ENCODE assay signal across 8 cellular contexts in genomic region chr11:26649884-26650283, GRCh38.
DNase-seq lines count a peak whose midpoint lies in the region; ATAC-seq and TF ChIP-seq lines count a peak whose summit lies in the region.

No MANE protein-coding gene starts in this region.

- no peaks in the 10 kb centered on the region for H3K36me3 ChIP-seq in MG63

- DNase-seq in AG08396 (ENCODE audit: low spot score), result peak; percentile 47
- DNase-seq in MG63, result peak; percentile 28
- peak; percentile 50 to 51 for DNase-seq in SHP77 (lab: John Stamatoyannopoulos, UW)
- peak; percentile 23 for DNase-seq in epidermal melanocyte (ENCODE audit: insufficient read length, low spot score)
- DNase-seq in mucosa of gallbladder (ENCODE audit: low spot score), result peak; percentile 68
- no peak for DNase-seq in activated CD4-positive, CD25-positive, alpha-beta regulatory T cell treated with anti-CD3 and anti-CD28 coated beads, Interleukin-2, amount 50 U/mL, for 72 hours

- no peaks in the 10 kb centered on the region for H3K9me3 ChIP-seq in MG63

- H3K27me3 ChIP-seq in MG63, result no peaks in the 10 kb centered on the region

- peak; percentile 65 for TF ChIP-seq CTCF in GM12874 (IDR thresholded peaks at IDR 0.05; ENCODE audit: insufficient read depth, low read depth, low read length)

- H3K4me3 ChIP-seq in MG63, result no peak overlapping the region

- peak; percentile 84 for ATAC-seq in HG02610 (IDR thresholded peaks at IDR 0.05; ENCODE audit: unreplicated experiment)
